8 cellular contexts compared by ENCODE assay signal in the genomic region with DNA sequence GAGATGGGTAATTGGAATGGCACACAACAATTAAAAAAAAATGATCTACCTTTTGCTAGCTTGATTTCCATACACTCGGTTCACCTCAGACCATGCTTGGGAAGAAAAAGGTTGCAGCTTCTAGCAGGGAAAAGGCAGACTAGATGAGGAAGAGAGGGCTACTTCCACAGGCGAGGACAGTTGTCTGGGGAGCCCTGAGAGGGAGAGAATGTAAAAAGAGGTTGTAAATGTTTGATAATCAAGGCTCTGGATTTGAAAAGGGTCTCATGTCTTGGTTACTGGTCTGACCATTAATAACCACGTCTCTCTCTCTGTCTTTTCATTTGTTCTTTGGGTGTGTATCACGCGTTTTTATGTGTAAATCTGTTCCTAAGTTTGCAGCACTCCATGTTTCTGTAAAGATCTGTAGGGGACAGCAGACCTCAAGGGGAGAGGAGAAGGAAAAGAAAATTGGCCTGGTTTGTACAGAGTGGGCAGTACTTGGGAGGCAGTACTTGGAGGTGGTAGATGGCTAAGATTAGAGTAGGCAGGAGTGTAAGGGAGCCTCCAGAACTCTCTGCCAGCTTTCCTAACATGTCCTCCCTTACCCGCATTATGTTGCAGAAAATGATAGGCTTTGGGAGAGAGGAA. TPM values are rescaled to one million over a fixed set of nuclear protein-coding genes. Genes with fewer than 3 reads are reported as not detected.
DNase-seq lines count a peak whose midpoint lies in the region; ATAC-seq, FAIRE-seq and TF ChIP-seq lines count a peak whose summit lies in the region.

No MANE protein-coding gene starts in this region.

- TF ChIP-seq POLR2A in lower leg skin (IDR thresholded peaks at IDR 0.05) (no peak), GM12892 (IDR thresholded peaks at IDR 0.05; ENCODE audit: low read depth, low read length) (no peak)

- DNase-seq in DND-41 (no peak), NCI-H146 (lab: John Stamatoyannopoulos, UW) (peak; percentile 11), cerebellar cortex (ENCODE audit: low spot score) (peak; percentile 33), lower leg skin (ENCODE audit: low spot score in 2 of 2) (no peak), NCI-H2081 (lab: John Stamatoyannopoulos, UW) (no peak), GM12892 (ENCODE audit: insufficient read length) (no peak)

- FAIRE-seq in GM12892 (lab: Jason Lieb, UNC), result no peak

- H3K27ac ChIP-seq in DND-41 (ENCODE audit: low read length) (peak overlapping the region; percentile 80), thymus (ENCODE audit: low read depth) (peak overlapping the region; percentile 82)

- peak overlapping the region; percentile 98 for H2AFZ ChIP-seq in DND-41 (ENCODE audit: low read depth, low read length)

- H3K9ac ChIP-seq in DND-41 (ENCODE audit: low read depth, low read length), result peak overlapping the region; percentile 67

- intact Hi-C loops in lower leg skin (cut with DNase I; ENCODE audit: low total_unique reads), result no loop called here

- H3K79me2 ChIP-seq in DND-41 (ENCODE audit: insufficient read depth, low read length), result peaks cover 28% of the 10 kb centered on the region

- H3K4me3 ChIP-seq in DND-41 (ENCODE audit: low read depth in 1 of 2, low read length in 2 of 2) (peak overlapping the region; percentile 49 to 81), lower leg skin (ENCODE audit: low read depth, poor library complexity, severe bottlenecking) (peak overlapping the region; percentile 38), thymus (ENCODE audit: low read length) (peak overlapping the region; percentile 66)

- H3K36me3 ChIP-seq in DND-41 (ENCODE audit: insufficient read depth, low read length) (peaks cover 16% of the 10 kb centered on the region), thymus (ENCODE audit: control insufficient read depth, insufficient read depth) (peaks cover 9% of the 10 kb centered on the region)

- peaks cover 53% of the 10 kb centered on the region for H3K4me1 ChIP-seq in DND-41 (ENCODE audit: insufficient read depth, low read length)
- H3K4me1 ChIP-seq in thymus (ENCODE audit: control insufficient read depth, insufficient read depth, low read length), result peaks cover 6% of the 10 kb centered on the region

- no peaks in the 10 kb centered on the region for H3K9me3 ChIP-seq in DND-41 (ENCODE audit: insufficient read depth, low read length, severe bottlenecking)
- no peaks in the 10 kb centered on the region for H3K9me3 ChIP-seq in thymus (ENCODE audit: control insufficient read depth)

- H3K27me3 ChIP-seq in DND-41 (ENCODE audit: insufficient read depth, low read length, poor library complexity) (no peaks in the 10 kb centered on the region), thymus (ENCODE audit: control insufficient read depth, insufficient read depth) (no peaks in the 10 kb centered on the region)

- 2 to 31% methylated on average over 6 of the region's 6 CpGs for WGBS in lower leg skin, 2 donors
- whole genome bisulfite sequencing in thymus, result 17% methylated on average over 6 of the region's 6 CpGs

- H3K4me2 ChIP-seq in DND-41 (ENCODE audit: insufficient read depth, low read length), result peak overlapping the region; percentile 71

- H4K20me1 ChIP-seq in DND-41 (ENCODE audit: insufficient read depth, low read length), result no peaks in the 10 kb centered on the region

- no peak for TF ChIP-seq CTCF in DND-41 (IDR thresholded peaks at IDR 0.05; ENCODE audit: borderline replicate concordance, extremely low read depth, low read length, poor library complexity, severe bottlenecking)
- no peak for TF ChIP-seq CTCF in lower leg skin (IDR thresholded peaks at IDR 0.05)

- ATAC-seq in DND-41 (ENCODE audit: insufficient read depth, low read depth) (peak; percentile 13), GM21723 (IDR thresholded peaks at IDR 0.05; ENCODE audit: unreplicated experiment) (peak; percentile 19)

RNA-seq across cellular contexts. Expression of gene ARMCX5, which starts 0.8 kb away (rescaled TPM):
- total RNA-seq in lower leg skin, result 10 to 100 TPM; 14.4 to 25.1 (median 19.5) TPM
- polyA plus RNA-seq in thymus, result 12.2 TPM
- 10.2 TPM for polyA plus RNA-seq in GM12892 (2012; ENCODE audit: missing spikeins)

RNA-seq across cellular contexts. Expression of gene GPRASP1, which starts 51.2 kb away (rescaled TPM):
- 1 to 10 TPM; 3.6 to 5.1 (median 4.2) TPM for total RNA-seq in lower leg skin
- 21.7 TPM for polyA plus RNA-seq in thymus
- polyA plus RNA-seq in GM12892 (2012; ENCODE audit: missing spikeins), result 0.36 TPM

Comparison
In these comparisons a context has a peak if more than half of its experiments do, and no peak if none do; other contexts are left out.
1. DNase-seq: peak in NCI-H146 (single experiment) and cerebellar cortex (single experiment); none in DND-41 (single experiment), lower leg skin (0 of 2), NCI-H2081 (0 of 2) and GM12892 (single experiment).
2. Peak in every context shown above with its lines, with median percentiles within 50 percentile points of each other: H3K4me3 ChIP-seq.